ENCODE assay signal across 15 cellular contexts in the genomic region with DNA sequence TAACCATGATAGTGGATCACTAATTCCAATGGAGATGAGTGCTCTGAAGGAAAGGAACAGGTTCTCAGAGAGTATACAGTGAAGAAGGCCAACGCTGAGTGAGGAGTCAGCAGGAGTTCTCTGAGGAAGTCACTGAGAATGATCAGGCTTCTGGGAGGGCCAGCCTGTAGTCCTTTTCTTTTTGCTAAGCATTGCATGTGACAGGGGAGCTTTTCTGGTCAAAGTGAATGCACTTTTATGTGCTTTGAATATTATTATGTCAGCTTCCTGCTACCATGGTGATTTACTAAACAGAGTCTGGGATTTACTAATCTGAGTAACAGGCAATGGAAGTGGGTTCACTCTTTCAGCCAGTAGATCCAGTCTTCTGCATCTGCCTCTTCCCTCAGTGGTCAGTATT.
DNase-seq lines count a peak whose midpoint lies in the region; ATAC-seq and TF ChIP-seq lines count a peak whose summit lies in the region.
"Had no signal": no experiment of that assay in that cellular context is flagged by ENCODE, and none has a peak within 500 bp of the region (broad histone marks: within the 10 kb centered on the region; RNA-seq: fewer than 3 reads in every experiment).

No MANE protein-coding gene starts in this region.

- H3K4me3 ChIP-seq in muscle layer of colon (ENCODE audit: low read depth in 1 of 2, low read length in 2 of 2) (no peak overlapping the region), tibial artery (no peak overlapping the region)
- H3K4me3 ChIP-seq: HAP-1, psoas muscle had no signal

- no peaks in the 10 kb centered on the region for H3K27me3 ChIP-seq in muscle layer of colon (ENCODE audit: control insufficient read depth in 1 of 2, insufficient read depth in 2 of 2, low read length in 2 of 2)
- H3K27me3 ChIP-seq in tibial artery: no peaks in the 10 kb centered on the region

- in situ Hi-C loops in ACHN (cut with HindIII; ENCODE audit: low pct_ligation_motif_present, low pct_unique_long_range_greater_than_20kb, low sequenced_read_pairs): no loop called here

- no peaks in the 10 kb centered on the region for H3K9me3 ChIP-seq in muscle layer of colon (ENCODE audit: low read length)
- H3K9me3 ChIP-seq in tibial artery: no peaks in the 10 kb centered on the region
- H3K9me3 ChIP-seq: HAP-1, psoas muscle had no signal

- intact Hi-C loops in tibial artery (cut with DNase I; ENCODE audit: low total_unique reads): no loop called here

- no peak for DNase-seq in activated T-cell treated with anti-CD3 and anti-CD28 coated beads, Interleukin-2, amount 50 U/mL, for 72 hours
- DNase-seq in activated T-cell treated with anti-CD3 and anti-CD28 coated beads for 4 hours (no peak), chondrocyte (ENCODE audit: low spot score) (no peak), tibial artery (no peak), ACHN (no peak), A172 (ENCODE audit: low spot score) (no peak)
- DNase-seq: effector memory CD4-positive, alpha-beta T cell; Kasumi-1; NCI-H1436; NCI-H345; psoas muscle; stimulated activated naive CD4-positive, alpha-beta T cell treated with Interleukin-2 at 50 U/mL for 16 hours had no signal

- ATAC-seq in activated T-cell treated with anti-CD3 and anti-CD28 coated beads, Interleukin-2, amount 50 U/mL, for 72 hours (replicated peaks in 1 of 2): peak; percentile 56 to 62
- ATAC-seq in HG03135 (IDR thresholded peaks at IDR 0.05; ENCODE audit: unreplicated experiment): no peak
- ATAC-seq: psoas muscle had no signal

- H3K36me3 Mint-ChIP-seq in activated T-cell treated with anti-CD3 and anti-CD28 coated beads, Interleukin-2, amount 50 U/mL, for 72 hours (ENCODE audit: insufficient read depth in 2 of 2): no peaks in the 10 kb centered on the region
- H3K36me3 Mint-ChIP-seq in chondrocyte (ENCODE audit: low read depth): no peaks in the 10 kb centered on the region

- TF ChIP-seq CTCF in chondrocyte (IDR thresholded peaks at IDR 0.05) (no peak), tibial artery (IDR thresholded peaks at IDR 0.05) (no peak)

- H3K27me3 Mint-ChIP-seq in activated T-cell treated with anti-CD3 and anti-CD28 coated beads, Interleukin-2, amount 50 U/mL, for 72 hours (ENCODE audit: low read depth): peaks cover 12% of the 10 kb centered on the region
- H3K27me3 Mint-ChIP-seq in chondrocyte (ENCODE audit: low read depth): peaks cover 14% of the 10 kb centered on the region

- H3K4me1 ChIP-seq in muscle layer of colon (ENCODE audit: insufficient read depth, low read length) (peaks cover 39% of the 10 kb centered on the region), tibial artery (peaks cover 0 to 37% (median 35%) of the 10 kb centered on the region in 4 donors)
- H3K4me1 ChIP-seq: HAP-1 had no signal

- peak overlapping the region; percentile 48 for H3K27ac Mint-ChIP-seq in activated T-cell treated with anti-CD3 and anti-CD28 coated beads, Interleukin-2, amount 50 U/mL, for 72 hours
- H3K27ac Mint-ChIP-seq in chondrocyte (ENCODE audit: unreplicated experiment): peak overlapping the region; percentile 68

- H3K9ac ChIP-seq in muscle layer of colon (ENCODE audit: low read length): no peak overlapping the region

- H3K36me3 ChIP-seq in muscle layer of colon (ENCODE audit: insufficient read depth, low read length) (no peaks in the 10 kb centered on the region), tibial artery (no peaks in the 10 kb centered on the region)
- H3K36me3 ChIP-seq: HAP-1 had no signal

- peak overlapping the region; percentile 23 to 54 for H3K4me3 Mint-ChIP-seq in activated T-cell treated with anti-CD3 and anti-CD28 coated beads, Interleukin-2, amount 50 U/mL, for 72 hours
- H3K4me3 Mint-ChIP-seq in chondrocyte (ENCODE audit: unreplicated experiment): no peak overlapping the region

- H3K9me3 Mint-ChIP-seq in activated T-cell treated with anti-CD3 and anti-CD28 coated beads, Interleukin-2, amount 50 U/mL, for 72 hours: peaks cover 0 to 2% of the 10 kb centered on the region in 2 donors
- H3K9me3 Mint-ChIP-seq in chondrocyte (ENCODE audit: low read depth): no peaks in the 10 kb centered on the region

- H3K27ac ChIP-seq in muscle layer of colon (ENCODE audit: low read depth, low read length) (peak overlapping the region; percentile 54), tibial artery (peak overlapping the region; percentile 46 to 63)
- H3K27ac ChIP-seq: psoas muscle had no signal

- H3K4me1 Mint-ChIP-seq in activated T-cell treated with anti-CD3 and anti-CD28 coated beads, Interleukin-2, amount 50 U/mL, for 72 hours (ENCODE audit: low read depth): peaks cover 30% of the 10 kb centered on the region
- peaks cover 20% of the 10 kb centered on the region for H3K4me1 Mint-ChIP-seq in chondrocyte (ENCODE audit: low read depth)
